ENCODE assay signal across 15 cellular contexts in the genomic region with DNA sequence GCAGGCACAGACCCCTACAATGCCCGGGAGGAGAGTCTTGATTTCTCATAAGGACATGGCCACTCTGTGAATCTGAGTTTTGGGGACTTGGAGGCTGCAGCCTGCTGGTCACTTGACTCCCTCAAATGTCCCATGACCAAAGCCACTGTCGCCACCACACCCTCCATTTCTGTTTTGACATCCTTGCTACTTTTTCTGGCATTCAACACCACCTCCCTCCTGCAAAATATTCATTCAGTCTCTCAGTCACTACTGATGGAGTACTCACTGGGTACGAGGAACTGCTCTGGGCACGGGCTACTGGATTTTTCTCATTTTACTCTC.
"Had no signal": no experiment of that assay in that cellular context is flagged by ENCODE, and none has a peak within 500 bp of the region (broad histone marks: within the 10 kb centered on the region; RNA-seq: fewer than 3 reads in every experiment).

No MANE protein-coding gene starts in this region.

- H3K36me3 ChIP-seq: esophagus muscularis mucosa, ovary had no signal

- H3K9me3 ChIP-seq: mucosa of descending colon, ovary had no signal

- H3K27ac ChIP-seq: esophagus muscularis mucosa, ovary had no signal

- FAIRE-seq: endometrium, TTC549 had no signal

- H3K4me3 Mint-ChIP-seq: activated T-cell treated with anti-CD3 and anti-CD28 coated beads, Interleukin-2, amount 50 U/mL, for 24 hours; brain had no signal

- DNase-seq: activated effector memory CD4-positive, alpha-beta T cell treated with anti-CD3 and anti-CD28 coated beads, Interleukin-2, amount 50 U/mL, for 16 hours; activated T-cell treated with anti-CD3 and anti-CD28 coated beads, Interleukin-2, amount 50 U/mL, for 24 hours; amniotic stem cell; mammary epithelial cell; mucosa of descending colon; stimulated activated CD4-positive, alpha-beta T cell treated with anti-CD3 and anti-CD28 coated beads, Interleukin-4, amount 100 ng/mL, for 1 hour; stimulated activated CD8-positive, alpha-beta memory T cell treated with anti-CD3 and anti-CD28 coated beads, Interleukin-4, amount 100 ng/mL, for 48 hours; T-helper 2 cell had no signal

- H3K27ac Mint-ChIP-seq: activated naive CD4-positive, alpha-beta T cell treated with anti-CD3 and anti-CD28 coated beads, Interleukin-2, amount 50 U/mL, for 72 hours; activated T-cell treated with anti-CD3 and anti-CD28 coated beads, Interleukin-2, amount 50 U/mL, for 24 hours had no signal

- H3K27me3 ChIP-seq: esophagus muscularis mucosa, ovary had no signal

- ATAC-seq: activated naive CD4-positive, alpha-beta T cell treated with anti-CD3 and anti-CD28 coated beads, Interleukin-2, amount 50 U/mL, for 72 hours; left lobe of liver had no signal

- H3K4me3 ChIP-seq: esophagus muscularis mucosa, mucosa of descending colon, ovary had no signal

- H3K36me3 Mint-ChIP-seq: activated naive CD4-positive, alpha-beta T cell treated with anti-CD3 and anti-CD28 coated beads, Interleukin-2, amount 50 U/mL, for 72 hours; brain had no signal

- H3K9me3 Mint-ChIP-seq: activated naive CD4-positive, alpha-beta T cell treated with anti-CD3 and anti-CD28 coated beads, Interleukin-2, amount 50 U/mL, for 72 hours had no signal

- H3K27me3 Mint-ChIP-seq: activated T-cell treated with anti-CD3 and anti-CD28 coated beads, Interleukin-2, amount 50 U/mL, for 24 hours had no signal
